ENCODE assay signal across 29 cellular contexts in genomic region chr4:30413915-30414314, GRCh38.
"Had no signal": no experiment of that assay in that cellular context is flagged by ENCODE, and none has a peak within 500 bp of the region (broad histone marks: within the 10 kb centered on the region; RNA-seq: fewer than 3 reads in every experiment).

No MANE protein-coding gene starts in this region.

- H2AFZ ChIP-seq: PC-9 had no signal

- H3K27ac ChIP-seq: adrenal gland, body of pancreas, breast epithelium, PC-9, RWPE1, WERI-Rb-1 had no signal

- FAIRE-seq: astrocyte, RCC 7860 had no signal

- H3K36me3 ChIP-seq: adrenal gland, breast epithelium, WERI-Rb-1 had no signal

- DNase-seq: activated CD4-positive, alpha-beta memory T cell treated with anti-CD3 and anti-CD28 coated beads for 36 hours; activated CD4-positive, alpha-beta T cell treated with anti-CD3 and anti-CD28 coated beads for 36 hours; activated CD4-positive, alpha-beta T cell treated with anti-CD3 and anti-CD28 coated beads, Interleukin-2, amount 10 ng/mL, durations not matched to agents 7 days and 5 days; activated CD8-positive, alpha-beta memory T cell treated with anti-CD3 and anti-CD28 coated beads, Interleukin-2, amount 50 U/mL, for 4 hours; activated gamma-delta T cell treated with Interleukin-2 at 50 U/mL for 16 hours; activated naive CD4-positive, alpha-beta T cell treated with anti-CD3 and anti-CD28 coated beads for 36 hours; activated T-cell treated with anti-CD3 and anti-CD28 coated beads for 4 hours; activated T-cell treated with anti-CD3 and anti-CD28 coated beads, Interleukin-2, amount 50 U/mL, for 4 hours; adrenal gland; body of pancreas; NCI-H1105; NCI-H1417 treated with DMSO at 0.1 percent for 48 hours; NCI-H1930; NCI-H2081 treated with DMSO at 0.1 percent for 48 hours; NCI-H345; NCI-H524 treated with DMSO at 0.1 percent for 48 hours; NCI-H748 treated with DMSO at 0.1 percent for 48 hours; NK-92 treated with Interleukin-12 subunit alpha and Interleukin-12 subunit beta, amount 100 ng/mL, for 24 hours; PC-9; SIG-M5; SW 1271; T1000; WERI-Rb-1 had no signal

- ATAC-seq: activated CD4-positive, alpha-beta T cell treated with anti-CD3 and anti-CD28 coated beads for 36 hours; activated naive CD4-positive, alpha-beta T cell treated with anti-CD3 and anti-CD28 coated beads, Interleukin-2, amount 50 U/mL, for 72 hours; activated T-cell treated with anti-CD3 and anti-CD28 coated beads, Interleukin-2, amount 50 U/mL, for 4 hours; body of pancreas; Right ventricle myocardium inferior had no signal

- H3K4me1 ChIP-seq: adrenal gland, body of pancreas, breast epithelium had no signal

- H3K4me2 ChIP-seq: PC-9 had no signal

- H3K27me3 ChIP-seq: adrenal gland, body of pancreas, breast epithelium had no signal

- H3K4me3 ChIP-seq: adrenal gland, body of pancreas, breast epithelium, PC-9 had no signal
